ENCODE assay signal across 17 cellular contexts in genomic region chr13:51924756-51925544, GRCh38.
"Had no signal": no experiment of that assay in that cellular context is flagged by ENCODE, and none has a peak within 500 bp of the region (broad histone marks: within the 10 kb centered on the region; RNA-seq: fewer than 3 reads in every experiment).

No MANE protein-coding gene starts in this region.

- H3K4me3 Mint-ChIP-seq: activated CD4-positive, alpha-beta memory T cell treated with anti-CD3 and anti-CD28 coated beads for 36 hours; activated naive CD8-positive, alpha-beta T cell; activated T-helper 1 cell treated with anti-CD3 and anti-CD28 coated beads, Interleukin-12 subunit alpha, Interleukin-12 subunit beta, Interleukin-2, Interleukin-4 antibody, amounts not matched to agents 30 ng/mL and 10 ng/mL and 1 ng/mL, durations not matched to agents 14 hours and 24 hours and 36 hours; effector memory CD8-positive, alpha-beta T cell; memory B cell; natural killer cell had no signal

- H3K9me3 Mint-ChIP-seq: activated CD4-positive, alpha-beta memory T cell treated with anti-CD3 and anti-CD28 coated beads for 36 hours; activated T-helper 1 cell treated with anti-CD3 and anti-CD28 coated beads, Interleukin-12 subunit alpha, Interleukin-12 subunit beta, Interleukin-2, Interleukin-4 antibody, amounts not matched to agents 30 ng/mL and 10 ng/mL and 1 ng/mL, durations not matched to agents 14 hours and 24 hours and 36 hours; effector memory CD8-positive, alpha-beta T cell; memory B cell; natural killer cell had no signal

- DNase-seq: activated CD4-positive, alpha-beta memory T cell treated with anti-CD3 and anti-CD28 coated beads for 36 hours; anterior cingulate cortex; colonic mucosa; effector memory CD8-positive, alpha-beta T cell; gastrocnemius medialis; heart right ventricle; islet precursor cell; left ventricle myocardium inferior; natural killer cell; sigmoid colon; stimulated activated CD4-positive, alpha-beta T cell treated with anti-CD3 and anti-CD28 coated beads, Interleukin-2, amount 100 ng/mL, for 24 hours; stimulated activated naive CD4-positive, alpha-beta T cell; T-helper 9 cell; upper lobe of left lung had no signal

- ATAC-seq: effector memory CD8-positive, alpha-beta T cell; gastrocnemius medialis; heart right ventricle had no signal

- H3K27ac Mint-ChIP-seq: activated CD4-positive, alpha-beta memory T cell treated with anti-CD3 and anti-CD28 coated beads for 36 hours; activated naive CD8-positive, alpha-beta T cell; activated T-helper 1 cell treated with anti-CD3 and anti-CD28 coated beads, Interleukin-12 subunit alpha, Interleukin-12 subunit beta, Interleukin-2, Interleukin-4 antibody, amounts not matched to agents 30 ng/mL and 10 ng/mL and 1 ng/mL, durations not matched to agents 14 hours and 24 hours and 36 hours; memory B cell; natural killer cell had no signal

- H3K27me3 Mint-ChIP-seq: activated naive CD8-positive, alpha-beta T cell had no signal

- H3K36me3 Mint-ChIP-seq: activated CD4-positive, alpha-beta memory T cell treated with anti-CD3 and anti-CD28 coated beads for 36 hours; activated naive CD8-positive, alpha-beta T cell; memory B cell; natural killer cell had no signal

- H3K4me1 Mint-ChIP-seq: natural killer cell had no signal
